In genomic region chr7:129990403-129991192, GRCh38 we compare ENCODE assay signal across 1 cellular context.
TF ChIP-seq lines count a peak whose summit lies in the region.

No MANE protein-coding gene starts in this region.

TF ChIP-seq in SK-N-SH treated with all-trans-retinoic acid at 6 μM for 48 hours, 23 proteins besides CTCF, POLR2A, EP300 and RAD21 (continued from another document):
- TF ChIP-seq CSRNP3 (CRISPR knock-in tag; IDR thresholded peaks at IDR 0.05): no peak
